9 cellular contexts compared by ENCODE assay signal in the genomic region with DNA sequence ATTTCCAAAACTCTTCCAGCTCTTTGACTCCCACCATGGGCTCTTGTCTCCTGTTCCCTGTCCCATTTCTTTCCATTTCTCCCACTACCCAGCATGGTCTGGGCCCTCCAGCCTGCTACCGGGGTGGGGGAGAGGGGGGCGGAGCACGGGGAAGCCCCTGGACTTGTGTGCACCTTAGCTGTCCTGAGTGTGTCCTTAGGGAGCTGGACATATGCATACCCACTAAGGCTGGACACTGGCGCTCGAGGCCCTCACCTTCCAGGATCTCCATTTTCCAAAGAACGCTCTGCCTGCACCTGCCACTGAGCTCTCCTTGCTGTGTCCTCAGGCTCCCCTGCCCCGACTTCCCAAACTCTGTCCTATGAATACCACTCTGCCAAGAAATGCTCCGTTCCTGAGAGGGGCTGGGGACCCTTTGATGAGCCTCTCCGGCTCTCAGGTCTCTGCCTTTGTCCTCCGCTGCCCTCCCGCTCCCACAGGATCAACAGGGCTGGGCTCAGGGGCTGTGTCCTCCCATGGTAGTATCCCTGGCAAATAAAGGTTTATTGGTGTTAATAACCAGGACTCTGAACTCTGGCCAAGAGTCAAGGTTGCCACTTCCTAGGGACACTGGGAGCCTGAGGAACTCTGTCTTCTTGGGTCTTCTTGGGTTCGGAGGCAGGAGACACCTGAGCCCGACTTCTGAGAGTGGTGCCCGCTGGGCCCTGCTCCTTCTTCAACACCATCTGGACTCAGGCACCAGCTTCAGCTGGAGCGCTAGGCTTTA. TPM values are rescaled to one million over a fixed set of nuclear protein-coding genes. Genes with fewer than 3 reads are reported as not detected.
DNase-seq lines count a peak whose midpoint lies in the region; ATAC-seq, FAIRE-seq and TF ChIP-seq lines count a peak whose summit lies in the region.
"Had no signal": no experiment of that assay in that cellular context is flagged by ENCODE, and none has a peak within 500 bp of the region (broad histone marks: within the 10 kb centered on the region; RNA-seq: fewer than 3 reads in every experiment).

No MANE protein-coding gene starts in this region.

- TF ChIP-seq EP300 in HepG2 (IDR thresholded peaks at IDR 0.05; ENCODE audit: low read depth in 2 of 2, low read length in 2 of 2) (no peak), HepG2 (CRISPR knock-in tag; IDR thresholded peaks at IDR 0.05; ENCODE audit: borderline replicate concordance) (no peak)

- DNase-seq in activated CD4-positive, alpha-beta T cell treated with anti-CD3 and anti-CD28 coated beads, Interleukin-2, amount 10 ng/mL, durations not matched to agents 7 days and 5 days = no peak
- DNase-seq in activated CD4-positive, alpha-beta T cell treated with anti-CD3 and anti-CD28 coated beads for 48 hours = no peak
- DNase-seq in HepG2 (ENCODE audit: low spot score) = no peak
- no peak for DNase-seq in sciatic nerve (ENCODE audit: low spot score)
- no peak for DNase-seq in medulla oblongata (ENCODE audit: extremely low spot score)
- no peak for DNase-seq in GOT3 (lab: John Stamatoyannopoulos, UW)
- DNase-seq: amniotic stem cell had no signal

- peaks cover 74% of the 10 kb centered on the region for H3K4me1 ChIP-seq in HepG2 (ENCODE audit: insufficient read depth, low read length)

- no peak for TF ChIP-seq POLR2A in HepG2 (IDR thresholded peaks at IDR 0.05; ENCODE audit: insufficient read depth in 1 of 2, low read depth in 2 of 2, low read length in 2 of 2)

- CTCF ChIA-PET in activated CD4-positive, alpha-beta T cell treated with anti-CD3 and anti-CD28 coated beads, Interleukin-2, amount 10 ng/mL, durations not matched to agents 7 days and 5 days (lab: Charles Lee) = interaction anchor here (1.2 to 5.9 kb wide), 7 partner anchors 12 to 305 kb away, joined by 3 to 45 read pairs (median 3); no protein-coding TSS in a partner anchor
- CTCF ChIA-PET in HepG2 (lab: Yijun Ruan, JAX; ENCODE audit: low intra/inter-chr PET ratio, low total read pairs) = interaction anchor here (1.4 to 3.1 kb wide), 2 partner anchors 52 to 76 kb away, joined by 4 to 39 read pairs; no protein-coding TSS in a partner anchor

- peak overlapping the region; percentile 96 for H3K9ac ChIP-seq in HepG2 (ENCODE audit: insufficient read depth, low read depth, low read length)

- no peak for TF ChIP-seq RAD21 in HepG2 (CRISPR knock-in tag; IDR thresholded peaks at IDR 0.05)

- no peaks in the 10 kb centered on the region for H4K20me1 ChIP-seq in HepG2 (ENCODE audit: insufficient read depth, low read length)

- BruUV-seq in HepG2 (replicated peaks; lab: Mats Ljungman, UMichigan) = TSS peak; percentile 82

- peaks cover 37% of the 10 kb centered on the region for H3K79me2 ChIP-seq in HepG2 (ENCODE audit: insufficient read depth, low read length)

- intact Hi-C loops in HepG2 (cut with micrococcal nuclease; ENCODE audit: unreplicated experiment) = no loop called here
- intact Hi-C loops in sciatic nerve (cut with DNase I) = no loop called here

- FAIRE-seq in HepG2 (lab: Jason Lieb, UNC) = no peak

- H3K27me3 Mint-ChIP-seq in activated CD4-positive, alpha-beta T cell treated with anti-CD3 and anti-CD28 coated beads, Interleukin-2, amount 10 ng/mL, durations not matched to agents 7 days and 5 days = peaks cover 52% of the 10 kb centered on the region

- no peak overlapping the region for H3K27ac Mint-ChIP-seq in activated CD4-positive, alpha-beta T cell treated with anti-CD3 and anti-CD28 coated beads, Interleukin-2, amount 10 ng/mL, durations not matched to agents 7 days and 5 days

- WGBS in HepG2 (ENCODE audit: low lambda C conversion rate) = 68% methylated on average over 13 of the region's 15 CpGs

- H3K4me3 ChIP-seq in HepG2 (replicated peaks in 1 of 3; ENCODE audit: insufficient read depth in 1 of 3, low read depth in 2 of 3, low read length in 3 of 3) = peak overlapping the region; percentile 79 to 94 (median 93)

- no peak overlapping the region for H2AFZ ChIP-seq in HepG2 (ENCODE audit: low read length)

- POLR2A ChIA-PET in activated CD4-positive, alpha-beta T cell treated with anti-CD3 and anti-CD28 coated beads, Interleukin-2, amount 10 ng/mL, durations not matched to agents 7 days and 5 days (lab: Charles Lee) = no interaction called here
- POLR2A ChIA-PET in HepG2 (lab: Yijun Ruan, JAX) = interaction anchor here (0.6 to 6.6 kb wide), 11 partner anchors 9 to 220 kb away, joined by 3 to 91 read pairs (median 22); a partner anchor contains a TSS

- in situ Hi-C loops in HepG2 (cut with HindIII; ENCODE audit: extremely low pct_ligation_motif_present, low pct_unique_long_range_greater_than_20kb) = loop anchor here (5.0 kb wide), 1 partner anchor 41 kb away; a partner anchor contains a TSS

- H3K4me1 Mint-ChIP-seq in activated CD4-positive, alpha-beta T cell treated with anti-CD3 and anti-CD28 coated beads, Interleukin-2, amount 10 ng/mL, durations not matched to agents 7 days and 5 days = peaks cover 15% of the 10 kb centered on the region

- H3K9me3 ChIP-seq in HepG2 (ENCODE audit: low read length) = no peaks in the 10 kb centered on the region

- peak overlapping the region; percentile 66 for H3K4me3 Mint-ChIP-seq in activated CD4-positive, alpha-beta T cell treated with anti-CD3 and anti-CD28 coated beads, Interleukin-2, amount 10 ng/mL, durations not matched to agents 7 days and 5 days

- no peaks in the 10 kb centered on the region for H3K36me3 Mint-ChIP-seq in activated CD4-positive, alpha-beta T cell treated with anti-CD3 and anti-CD28 coated beads, Interleukin-2, amount 10 ng/mL, durations not matched to agents 7 days and 5 days (ENCODE audit: low read depth)

- H3K36me3 ChIP-seq in HepG2 (replicated peaks in 1 of 2; ENCODE audit: control insufficient read depth in 1 of 2, insufficient read depth in 2 of 2, low read length in 2 of 2) = peaks cover 1 to 8% of the 10 kb centered on the region in 2 experiments; a peak in 3 of 5 replicates

- H3K27me3 ChIP-seq in HepG2 (ENCODE audit: control insufficient read depth in 1 of 2, insufficient read depth in 2 of 2, low read length in 2 of 2) = no peaks in the 10 kb centered on the region

- peak overlapping the region; percentile 91 for H3K27ac ChIP-seq in angular gyrus (ENCODE audit: low read depth, low read length)
- peak overlapping the region; percentile 90 for H3K27ac ChIP-seq in HepG2 (ENCODE audit: extremely low read length, insufficient read depth, low read length)
- H3K27ac ChIP-seq in temporal lobe (ENCODE audit: low read depth, low read length) = peak overlapping the region; percentile 84

- H3K4me2 ChIP-seq in HepG2 (ENCODE audit: low read depth, low read length) = peak overlapping the region; percentile 93

- ATAC-seq in HepG2 = no peak; the same call in 2 of the 3 replicates
- no peak for ATAC-seq in sciatic nerve

- no peaks in the 10 kb centered on the region for H3K9me3 Mint-ChIP-seq in activated CD4-positive, alpha-beta T cell treated with anti-CD3 and anti-CD28 coated beads, Interleukin-2, amount 10 ng/mL, durations not matched to agents 7 days and 5 days

- TF ChIP-seq CTCF in HepG2 (CRISPR knock-in tag; IDR thresholded peaks at IDR 0.05) = no peak

RNA-seq across cellular contexts. Expression of a gene that starts 0.8 kb away (rescaled TPM):
- total RNA-seq in activated CD4-positive, alpha-beta T cell treated with anti-CD3 and anti-CD28 coated beads, Interleukin-2, amount 10 ng/mL, durations not matched to agents 7 days and 5 days = under 1 TPM; 0.42 to 0.98 TPM
- total RNA-seq in HepG2 (2016; rRNA removed; fragmentation: Illumina TruSeq; extraction: Trizol) (8.9 and 18.2 TPM in 2 replicates), temporal lobe (2.2 TPM), sciatic nerve (33.3 TPM)
- total RNA-seq in HepG2 (2016; cell fraction: cytosol; rRNA removed; fragmentation: Illumina TruSeq; extraction: Trizol; ENCODE audit: low read depth) = 2.9 and 3.0 TPM in 2 replicates
- 8.5 and 16.1 TPM in 2 replicates for total RNA-seq in HepG2 (2016; cell fraction: insoluble cytoplasmic fraction; rRNA removed; fragmentation: Illumina TruSeq; extraction: Trizol)
- 6.2 and 8.3 TPM in 2 replicates for total RNA-seq in HepG2 (2016; cell fraction: membrane; rRNA removed; fragmentation: Illumina TruSeq; extraction: Trizol)
- total RNA-seq in HepG2 (2016; cell fraction: nucleus; rRNA removed; fragmentation: Illumina TruSeq; extraction: Trizol) = 14.0 and 18.5 TPM in 2 replicates
- polyA plus RNA-seq in HepG2 (2011; rRNA removed) = 25.7 and 34.5 TPM in 2 replicates
- polyA plus RNA-seq in HepG2 (2011; cell fraction: cytosol; rRNA removed) = 18.4 and 21.6 TPM in 2 replicates
- polyA plus RNA-seq in HepG2 (2011; cell fraction: nucleus; rRNA removed) = 60.0 and 62.0 TPM in 2 replicates
- 12.5 and 16.7 TPM in 2 replicates for polyA plus RNA-seq in HepG2 (2012)
- polyA plus RNA-seq in HepG2 (2016; cell fraction: cytosol; fragmentation: Illumina TruSeq; extraction: Trizol; ENCODE audit: low read depth) = 2.1 and 2.2 TPM in 2 replicates
- polyA plus RNA-seq in HepG2 (2016; cell fraction: insoluble cytoplasmic fraction; fragmentation: Illumina TruSeq; extraction: Trizol; ENCODE audit: low read depth) = 11.5 and 14.1 TPM in 2 replicates
- 4.6 and 5.0 TPM in 2 replicates for polyA plus RNA-seq in HepG2 (2016; cell fraction: membrane; fragmentation: Illumina TruSeq; extraction: Trizol; ENCODE audit: low read depth)
- 52.3 and 58.0 TPM in 2 replicates for polyA plus RNA-seq in HepG2 (2016; cell fraction: nucleus; fragmentation: Illumina TruSeq; extraction: Trizol; ENCODE audit: insufficient read depth, low read depth)
- polyA minus RNA-seq in HepG2 (2011; rRNA and poly(A)+ RNA removed; ENCODE audit: low replicate concordance) = 10.1 and 31.5 TPM in 2 replicates
- polyA minus RNA-seq in HepG2 (2011; cell fraction: cytosol; rRNA and poly(A)+ RNA removed) = 14.4 and 20.5 TPM in 2 replicates
- 29.1 and 42.4 TPM in 2 replicates for polyA minus RNA-seq in HepG2 (2011; cell fraction: nucleus; rRNA and poly(A)+ RNA removed)

RNA-seq across cellular contexts. Expression of a gene that starts 18.2 kb away (rescaled TPM):
- not detected for total RNA-seq in activated CD4-positive, alpha-beta T cell treated with anti-CD3 and anti-CD28 coated beads, Interleukin-2, amount 10 ng/mL, durations not matched to agents 7 days and 5 days
- total RNA-seq in HepG2 (2016; rRNA removed; fragmentation: Illumina TruSeq; extraction: Trizol) = 1.9 and 2.0 TPM in 2 replicates
- total RNA-seq in HepG2 (2016; cell fraction: cytosol; rRNA removed; fragmentation: Illumina TruSeq; extraction: Trizol; ENCODE audit: low read depth) = 0.35 and 0.40 TPM in 2 replicates
- 2.0 and 2.2 TPM in 2 replicates for total RNA-seq in HepG2 (2016; cell fraction: insoluble cytoplasmic fraction; rRNA removed; fragmentation: Illumina TruSeq; extraction: Trizol)
- total RNA-seq in HepG2 (2016; cell fraction: membrane; rRNA removed; fragmentation: Illumina TruSeq; extraction: Trizol) = 1.4 and 1.6 TPM in 2 replicates
- 1.1 and 1.6 TPM in 2 replicates for total RNA-seq in HepG2 (2016; cell fraction: nucleus; rRNA removed; fragmentation: Illumina TruSeq; extraction: Trizol)
- polyA plus RNA-seq in HepG2 (2011; rRNA removed) = 0.82 and 0.95 TPM in 2 replicates
- 0.88 and 1.0 TPM in 2 replicates for polyA plus RNA-seq in HepG2 (2011; cell fraction: cytosol; rRNA removed)
- 0.57 and 0.77 TPM in 2 replicates for polyA plus RNA-seq in HepG2 (2011; cell fraction: nucleus; rRNA removed)
- 0.73 and 0.79 TPM in 2 replicates for polyA plus RNA-seq in HepG2 (2012)
- 0.28 and 0.41 TPM in 2 replicates for polyA plus RNA-seq in HepG2 (2016; cell fraction: cytosol; fragmentation: Illumina TruSeq; extraction: Trizol; ENCODE audit: low read depth)
- 2.7 and 2.9 TPM in 2 replicates for polyA plus RNA-seq in HepG2 (2016; cell fraction: insoluble cytoplasmic fraction; fragmentation: Illumina TruSeq; extraction: Trizol; ENCODE audit: low read depth)
- polyA plus RNA-seq in HepG2 (2016; cell fraction: membrane; fragmentation: Illumina TruSeq; extraction: Trizol; ENCODE audit: low read depth) = 1.2 and 1.3 TPM in 2 replicates
- 1.7 and 1.8 TPM in 2 replicates for polyA plus RNA-seq in HepG2 (2016; cell fraction: nucleus; fragmentation: Illumina TruSeq; extraction: Trizol; ENCODE audit: insufficient read depth, low read depth)
- polyA minus RNA-seq in HepG2 (2011; rRNA and poly(A)+ RNA removed; ENCODE audit: low replicate concordance) = 2.2 TPM in 1 of 2 replicates, not detected in the other
- 0.49 and 1.1 TPM in 2 replicates for polyA minus RNA-seq in HepG2 (2011; cell fraction: cytosol; rRNA and poly(A)+ RNA removed)
- polyA minus RNA-seq in HepG2 (2011; cell fraction: nucleus; rRNA and poly(A)+ RNA removed) = 0.62 and 0.64 TPM in 2 replicates
- total RNA-seq in temporal lobe = 4.7 TPM
- 2.5 TPM for total RNA-seq in sciatic nerve

RNA-seq across cellular contexts. Expression of a gene that starts 35.0 kb away (rescaled TPM):
- total RNA-seq in activated CD4-positive, alpha-beta T cell treated with anti-CD3 and anti-CD28 coated beads, Interleukin-2, amount 10 ng/mL, durations not matched to agents 7 days and 5 days = under 1 TPM; 0.87 to 0.89 TPM
- total RNA-seq in HepG2 (2016; rRNA removed; fragmentation: Illumina TruSeq; extraction: Trizol) = 0.07 and 0.38 TPM in 2 replicates
- 0.20 and 0.71 TPM in 2 replicates for total RNA-seq in HepG2 (2016; cell fraction: cytosol; rRNA removed; fragmentation: Illumina TruSeq; extraction: Trizol; ENCODE audit: low read depth)
- total RNA-seq in HepG2 (2016; cell fraction: insoluble cytoplasmic fraction; rRNA removed; fragmentation: Illumina TruSeq; extraction: Trizol) = 0.15 and 0.49 TPM in 2 replicates
- 0.46 and 0.55 TPM in 2 replicates for total RNA-seq in HepG2 (2016; cell fraction: membrane; rRNA removed; fragmentation: Illumina TruSeq; extraction: Trizol)
- 0.60 and 0.65 TPM in 2 replicates for total RNA-seq in HepG2 (2016; cell fraction: nucleus; rRNA removed; fragmentation: Illumina TruSeq; extraction: Trizol)
- polyA plus RNA-seq in HepG2 (2011; rRNA removed) = 0.33 and 0.50 TPM in 2 replicates
- 0.09 and 0.24 TPM in 2 replicates for polyA plus RNA-seq in HepG2 (2011; cell fraction: cytosol; rRNA removed)
- 0.51 and 0.68 TPM in 2 replicates for polyA plus RNA-seq in HepG2 (2011; cell fraction: nucleus; rRNA removed)
- polyA plus RNA-seq in HepG2 (2012) = 0.16 and 0.20 TPM in 2 replicates
- 0.07 and 0.37 TPM in 2 replicates for polyA plus RNA-seq in HepG2 (2016; cell fraction: cytosol; fragmentation: Illumina TruSeq; extraction: Trizol; ENCODE audit: low read depth)
- polyA plus RNA-seq in HepG2 (2016; cell fraction: insoluble cytoplasmic fraction; fragmentation: Illumina TruSeq; extraction: Trizol; ENCODE audit: low read depth) = 0.21 and 0.23 TPM in 2 replicates
- polyA plus RNA-seq in HepG2 (2016; cell fraction: membrane; fragmentation: Illumina TruSeq; extraction: Trizol; ENCODE audit: low read depth) = 0.21 and 0.26 TPM in 2 replicates
- 0.92 and 1.0 TPM in 2 replicates for polyA plus RNA-seq in HepG2 (2016; cell fraction: nucleus; fragmentation: Illumina TruSeq; extraction: Trizol; ENCODE audit: insufficient read depth, low read depth)
- 0.21 and 0.84 TPM in 2 replicates for polyA minus RNA-seq in HepG2 (2011; rRNA and poly(A)+ RNA removed; ENCODE audit: low replicate concordance)
- not detected in 2 replicates for polyA minus RNA-seq in HepG2 (2011; cell fraction: cytosol; rRNA and poly(A)+ RNA removed)
- 0.64 and 2.0 TPM in 2 replicates for polyA minus RNA-seq in HepG2 (2011; cell fraction: nucleus; rRNA and poly(A)+ RNA removed)
- total RNA-seq in temporal lobe = 0.98 TPM
- total RNA-seq in sciatic nerve = 0.40 TPM

RNA-seq across cellular contexts. Expression of a gene that starts 35.2 kb away (rescaled TPM):
- 100 to 1,000 TPM; 304 to 328 TPM for total RNA-seq in activated CD4-positive, alpha-beta T cell treated with anti-CD3 and anti-CD28 coated beads, Interleukin-2, amount 10 ng/mL, durations not matched to agents 7 days and 5 days
- 575 and 610 TPM in 2 replicates for total RNA-seq in HepG2 (2016; rRNA removed; fragmentation: Illumina TruSeq; extraction: Trizol)
- total RNA-seq in HepG2 (2016; cell fraction: cytosol; rRNA removed; fragmentation: Illumina TruSeq; extraction: Trizol; ENCODE audit: low read depth) = 434 and 616 TPM in 2 replicates
- 541 and 719 TPM in 2 replicates for total RNA-seq in HepG2 (2016; cell fraction: insoluble cytoplasmic fraction; rRNA removed; fragmentation: Illumina TruSeq; extraction: Trizol)
- total RNA-seq in HepG2 (2016; cell fraction: membrane; rRNA removed; fragmentation: Illumina TruSeq; extraction: Trizol) = 520 and 710 TPM in 2 replicates
- total RNA-seq in HepG2 (2016; cell fraction: nucleus; rRNA removed; fragmentation: Illumina TruSeq; extraction: Trizol) = 214 and 220 TPM in 2 replicates
- 237 and 257 TPM in 2 replicates for polyA plus RNA-seq in HepG2 (2011; rRNA removed)
- polyA plus RNA-seq in HepG2 (2011; cell fraction: cytosol; rRNA removed) = 173 and 215 TPM in 2 replicates
- polyA plus RNA-seq in HepG2 (2011; cell fraction: nucleus; rRNA removed) = 111 and 145 TPM in 2 replicates
- polyA plus RNA-seq in HepG2 (2012) = 221 and 310 TPM in 2 replicates
- polyA plus RNA-seq in HepG2 (2016; cell fraction: cytosol; fragmentation: Illumina TruSeq; extraction: Trizol; ENCODE audit: low read depth) = 298 and 464 TPM in 2 replicates
- polyA plus RNA-seq in HepG2 (2016; cell fraction: insoluble cytoplasmic fraction; fragmentation: Illumina TruSeq; extraction: Trizol; ENCODE audit: low read depth) = 393 and 430 TPM in 2 replicates
- polyA plus RNA-seq in HepG2 (2016; cell fraction: membrane; fragmentation: Illumina TruSeq; extraction: Trizol; ENCODE audit: low read depth) = 329 and 431 TPM in 2 replicates
- polyA plus RNA-seq in HepG2 (2016; cell fraction: nucleus; fragmentation: Illumina TruSeq; extraction: Trizol; ENCODE audit: insufficient read depth, low read depth) = 240 and 275 TPM in 2 replicates
- 39.6 and 61.4 TPM in 2 replicates for polyA minus RNA-seq in HepG2 (2011; rRNA and poly(A)+ RNA removed; ENCODE audit: low replicate concordance)
- polyA minus RNA-seq in HepG2 (2011; cell fraction: cytosol; rRNA and poly(A)+ RNA removed) = 26.8 and 32.8 TPM in 2 replicates
- polyA minus RNA-seq in HepG2 (2011; cell fraction: nucleus; rRNA and poly(A)+ RNA removed) = 52.9 and 60.8 TPM in 2 replicates
- 76.2 TPM for total RNA-seq in temporal lobe
- 187 TPM for total RNA-seq in sciatic nerve

RNA-seq across cellular contexts. Expression of a gene that starts 42.2 kb away (rescaled TPM):
- total RNA-seq in activated CD4-positive, alpha-beta T cell treated with anti-CD3 and anti-CD28 coated beads, Interleukin-2, amount 10 ng/mL, durations not matched to agents 7 days and 5 days = 1 to 10 TPM; 3.2 to 3.8 TPM
- total RNA-seq in HepG2 (2016; rRNA removed; fragmentation: Illumina TruSeq; extraction: Trizol) (19.8 and 23.9 TPM in 2 replicates), temporal lobe (0.74 TPM), sciatic nerve (2.9 TPM)
- total RNA-seq in HepG2 (2016; cell fraction: cytosol; rRNA removed; fragmentation: Illumina TruSeq; extraction: Trizol; ENCODE audit: low read depth) = 31.9 and 33.8 TPM in 2 replicates
- total RNA-seq in HepG2 (2016; cell fraction: insoluble cytoplasmic fraction; rRNA removed; fragmentation: Illumina TruSeq; extraction: Trizol) = 21.4 and 22.6 TPM in 2 replicates
- 22.4 and 23.2 TPM in 2 replicates for total RNA-seq in HepG2 (2016; cell fraction: membrane; rRNA removed; fragmentation: Illumina TruSeq; extraction: Trizol)
- total RNA-seq in HepG2 (2016; cell fraction: nucleus; rRNA removed; fragmentation: Illumina TruSeq; extraction: Trizol) = 17.3 and 21.3 TPM in 2 replicates
- 51.9 and 70.9 TPM in 2 replicates for polyA plus RNA-seq in HepG2 (2011; rRNA removed)
- polyA plus RNA-seq in HepG2 (2011; cell fraction: cytosol; rRNA removed) = 18.2 and 34.0 TPM in 2 replicates
- 19.5 and 30.9 TPM in 2 replicates for polyA plus RNA-seq in HepG2 (2011; cell fraction: nucleus; rRNA removed)
- 83.9 and 193 TPM in 2 replicates for polyA plus RNA-seq in HepG2 (2012)
- 9.5 and 10.5 TPM in 2 replicates for polyA plus RNA-seq in HepG2 (2016; cell fraction: cytosol; fragmentation: Illumina TruSeq; extraction: Trizol; ENCODE audit: low read depth)
- polyA plus RNA-seq in HepG2 (2016; cell fraction: insoluble cytoplasmic fraction; fragmentation: Illumina TruSeq; extraction: Trizol; ENCODE audit: low read depth) = 12.1 and 12.5 TPM in 2 replicates
- polyA plus RNA-seq in HepG2 (2016; cell fraction: membrane; fragmentation: Illumina TruSeq; extraction: Trizol; ENCODE audit: low read depth) = 7.0 and 11.1 TPM in 2 replicates
- 19.5 and 23.5 TPM in 2 replicates for polyA plus RNA-seq in HepG2 (2016; cell fraction: nucleus; fragmentation: Illumina TruSeq; extraction: Trizol; ENCODE audit: insufficient read depth, low read depth)
- 3.2 and 62.6 TPM in 2 replicates for polyA minus RNA-seq in HepG2 (2011; rRNA and poly(A)+ RNA removed; ENCODE audit: low replicate concordance)
- 68.1 and 102 TPM in 2 replicates for polyA minus RNA-seq in HepG2 (2011; cell fraction: cytosol; rRNA and poly(A)+ RNA removed)
- polyA minus RNA-seq in HepG2 (2011; cell fraction: nucleus; rRNA and poly(A)+ RNA removed) = 42.6 and 69.6 TPM in 2 replicates
